22 cellular contexts compared by ENCODE assay signal in the genomic region with DNA sequence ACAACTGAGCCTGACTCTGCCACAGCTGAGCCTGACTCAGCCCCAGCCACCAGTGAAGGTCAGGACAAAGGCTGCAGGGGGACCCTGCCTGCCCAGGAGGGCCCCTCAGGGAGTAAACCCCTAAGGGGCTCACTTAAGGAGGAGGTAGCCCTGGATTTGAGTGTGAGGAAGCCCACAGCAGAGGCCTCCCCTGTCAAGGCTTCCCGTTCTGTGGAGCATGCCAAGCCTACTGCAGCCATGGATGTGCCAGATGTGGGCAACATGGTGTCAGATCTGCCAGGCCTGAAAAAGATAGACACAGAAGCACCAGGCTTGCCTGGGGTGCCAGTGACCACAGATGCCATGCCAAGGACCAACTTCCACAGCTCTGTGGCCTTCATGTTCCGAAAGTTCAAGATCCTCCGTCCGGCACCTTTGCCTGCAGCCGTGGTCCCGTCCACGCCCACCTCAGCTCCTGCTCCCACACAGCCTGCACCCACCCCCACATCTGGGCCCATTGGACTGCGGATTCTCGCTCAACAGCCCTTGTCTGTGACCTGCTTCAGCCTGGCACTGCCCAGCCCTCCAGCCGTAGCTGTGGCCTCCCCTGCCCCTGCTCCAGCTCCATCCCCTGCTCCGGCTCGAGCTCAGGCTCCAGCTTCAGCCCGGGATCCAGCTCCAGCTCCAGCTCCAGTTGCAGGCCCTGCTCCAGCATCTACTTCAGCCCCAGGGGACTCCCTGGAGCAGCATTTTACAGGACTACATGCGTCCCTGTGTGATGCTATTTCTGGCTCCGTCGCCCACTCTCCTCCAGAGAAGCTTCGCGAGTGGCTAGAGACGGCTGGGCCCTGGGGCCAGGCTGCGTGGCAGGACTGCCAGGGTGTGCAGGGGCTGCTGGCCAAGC. TPM values are rescaled to one million over a fixed set of nuclear protein-coding genes. Genes with fewer than 3 reads are reported as not detected.
DNase-seq lines count a peak whose midpoint lies in the region; ATAC-seq, FAIRE-seq and TF ChIP-seq lines count a peak whose summit lies in the region.
"Had no signal": no experiment of that assay in that cellular context is flagged by ENCODE, and none has a peak within 500 bp of the region (broad histone marks: within the 10 kb centered on the region; RNA-seq: fewer than 3 reads in every experiment).

No MANE protein-coding gene starts in this region.

- H4K20me1 ChIP-seq in GM12878 (ENCODE audit: control insufficient read depth, insufficient read depth), result peaks cover 71% of the 10 kb centered on the region

- no peak overlapping the region for H3K14ac ChIP-seq in mesenchymal stem cell (ENCODE audit: low read length in 2 of 2)

- CTCF ChIA-PET in activated CD4-positive, alpha-beta T cell treated with anti-CD3 and anti-CD28 coated beads, Interleukin-2, amount 10 ng/mL, durations not matched to agents 7 days and 5 days (lab: Charles Lee), result interaction anchor here (2.0 to 3.2 kb wide), 5 partner anchors 9 to 178 kb away, joined by 7 to 16 read pairs (median 8); no protein-coding TSS in a partner anchor
- CTCF ChIA-PET in activated CD4-positive, alpha-beta T cell treated with anti-CD3 and anti-CD28 coated beads for 36 hours (lab: Charles Lee), result interaction anchor here (1.4 to 2.6 kb wide), 2 partner anchors 98 to 179 kb away, joined by 4 to 7 read pairs; no protein-coding TSS in a partner anchor
- CTCF ChIA-PET in GM12878 (lab: Yijun Ruan, JAX) (interaction anchor here (1.0 to 7.5 kb wide), 4 partner anchors 178 to 595 kb away, joined by 3 to 95 read pairs (median 3); partner anchors contain the start of gene PPCDC), Caco-2 (lab: Charles Lee) (interaction anchor here (1.2 kb wide), 1 partner anchor 179 kb away, joined by 3 read pairs; no protein-coding TSS in a partner anchor)

- H3K4me3 ChIP-seq in GM12878, result peak overlapping the region; percentile 60
- no peak overlapping the region for H3K4me3 ChIP-seq in mesenchymal stem cell (ENCODE audit: insufficient read depth in 1 of 2, low read depth in 1 of 2, low read length in 2 of 2)
- H3K4me3 ChIP-seq in Caco-2 (ENCODE audit: low read depth, low read length), result no peak overlapping the region
- H3K4me3 ChIP-seq in small intestine (ENCODE audit: low read depth in 1 of 2, low read length in 2 of 2), result no peak overlapping the region

- no peak overlapping the region for H4K8ac ChIP-seq in mesenchymal stem cell (ENCODE audit: low read length)

- peaks cover 35% of the 10 kb centered on the region for H3K36me3 Mint-ChIP-seq in activated CD4-positive, alpha-beta T cell treated with anti-CD3 and anti-CD28 coated beads, Interleukin-2, amount 10 ng/mL, durations not matched to agents 7 days and 5 days (ENCODE audit: low read depth)
- H3K36me3 Mint-ChIP-seq in activated CD4-positive, alpha-beta T cell treated with anti-CD3 and anti-CD28 coated beads for 36 hours (ENCODE audit: low read depth), result peaks cover 34% of the 10 kb centered on the region
- H3K36me3 Mint-ChIP-seq in Caco-2 (ENCODE audit: insufficient read depth, unreplicated experiment), result peaks cover 71% of the 10 kb centered on the region

- H3K9me3 Mint-ChIP-seq in activated CD4-positive, alpha-beta T cell treated with anti-CD3 and anti-CD28 coated beads, Interleukin-2, amount 10 ng/mL, durations not matched to agents 7 days and 5 days, result no peaks in the 10 kb centered on the region
- no peaks in the 10 kb centered on the region for H3K9me3 Mint-ChIP-seq in activated CD4-positive, alpha-beta T cell treated with anti-CD3 and anti-CD28 coated beads for 36 hours (ENCODE audit: low read depth)
- H3K9me3 Mint-ChIP-seq in Caco-2 (ENCODE audit: unreplicated experiment), result no peaks in the 10 kb centered on the region

- FAIRE-seq in GM12878 (lab: Jason Lieb, UNC), result no peak
- no peak for FAIRE-seq in small intestine (lab: Jason Lieb, UNC)
- FAIRE-seq: GM19239, H54, HTR-8/SVneo had no signal

- TF ChIP-seq CTCF in GM12878 (IDR thresholded peaks at IDR 0.05 in 2 of 3, conservative IDR thresholded peaks at IDR 0.05 in 1 of 3; ENCODE audit: control insufficient read depth in 2 of 3, extremely low read depth in 1 of 3, insufficient read depth in 1 of 3, low read depth in 3 of 3, low read length in 3 of 3) (no peak), Caco-2 (IDR thresholded peaks at IDR 0.05; ENCODE audit: insufficient read depth in 1 of 2, low read depth in 1 of 2, low read length in 1 of 2, severe bottlenecking in 1 of 2, unreplicated experiment in 1 of 2) (no peak)

- no peak for TF ChIP-seq RAD21 in GM12878 (IDR thresholded peaks at IDR 0.05; ENCODE audit: insufficient read depth, low read depth, low read length)

- H3K18ac ChIP-seq in mesenchymal stem cell (ENCODE audit: low read depth in 1 of 2, low read length in 2 of 2), result no peak overlapping the region

- SMC1A ChIA-PET in GM12878 (lab: Charles Lee; ENCODE audit: uncharacterized antibody, unreplicated experiment), result interaction anchor here (0.8 to 5.0 kb wide), 4 partner anchors 72 to 182 kb away, joined by 3 to 21 read pairs (median 4); no protein-coding TSS in a partner anchor

- no peak overlapping the region for H2BK15ac ChIP-seq in mesenchymal stem cell (ENCODE audit: low read depth, poor library complexity, severe bottlenecking)

- H3K79me1 ChIP-seq in mesenchymal stem cell (replicated peaks; ENCODE audit: low read length, poor library complexity, severe bottlenecking), result peaks cover 4% of the 10 kb centered on the region

- peak; percentile 34 for TF ChIP-seq POLR2A in GM18505 (IDR thresholded peaks at IDR 0.05; ENCODE audit: borderline replicate concordance, extremely low read depth, insufficient read depth, insufficient read length)
- TF ChIP-seq POLR2A in GM12878 (IDR thresholded peaks at IDR 0.05; ENCODE audit: low read depth, low read length), result peak; percentile 46

- H2BK5ac ChIP-seq in mesenchymal stem cell (ENCODE audit: low read depth, low read length, poor library complexity, severe bottlenecking), result no peak overlapping the region

- POLR2A ChIA-PET in activated CD4-positive, alpha-beta T cell treated with anti-CD3 and anti-CD28 coated beads, Interleukin-2, amount 10 ng/mL, durations not matched to agents 7 days and 5 days (lab: Charles Lee), result no interaction called here
- POLR2A ChIA-PET in activated CD4-positive, alpha-beta T cell treated with anti-CD3 and anti-CD28 coated beads for 36 hours (lab: Charles Lee), result interaction anchor here (0.6 kb wide), 2 partner anchors 152 to 440 kb away, joined by 3 read pairs; partner anchors contain the start of gene SNX33
- POLR2A ChIA-PET in GM12878 (lab: Charles Lee), result interaction anchor here (0.8 to 1.9 kb wide), 2 partner anchors 11 to 162 kb away, joined by 3 to 6 read pairs; no protein-coding TSS in a partner anchor
- POLR2A ChIA-PET in Caco-2 (lab: Charles Lee), result interaction anchor here (0.5 kb wide), 1 partner anchor 120 kb away, joined by 6 read pairs; no protein-coding TSS in a partner anchor

- peaks cover 41% of the 10 kb centered on the region for H3K4me1 Mint-ChIP-seq in activated CD4-positive, alpha-beta T cell treated with anti-CD3 and anti-CD28 coated beads, Interleukin-2, amount 10 ng/mL, durations not matched to agents 7 days and 5 days
- peaks cover 27% of the 10 kb centered on the region for H3K4me1 Mint-ChIP-seq in activated CD4-positive, alpha-beta T cell treated with anti-CD3 and anti-CD28 coated beads for 36 hours
- H3K4me1 Mint-ChIP-seq in Caco-2 (ENCODE audit: low read depth, unreplicated experiment), result peaks cover 13% of the 10 kb centered on the region

- in situ Hi-C loops in GM12878 (cut with MboI), result no loop called here

- BruUV-seq in GM12878 (replicated peaks; lab: Mats Ljungman, UMichigan) (no TSS peak), Caco-2 (replicated peaks; lab: Mats Ljungman, UMichigan) (no TSS peak)

- intact Hi-C loops in activated CD4-positive, alpha-beta T cell treated with anti-CD3 and anti-CD28 coated beads for 36 hours (cut with DNase I, micrococcal nuclease), result loop anchor here (10.0 kb wide), 4 partner anchors 333 to 1213 kb away; partner anchors contain the start of genes CSK (in 1 of the 2), IMP3 (in 1 of the 2), PML (in 1 of the 2) and SCAMP2 (in 1 of the 2)
- intact Hi-C loops in GM12878 (cut with micrococcal nuclease; ENCODE audit: unreplicated experiment) (no loop called here), Caco-2 (cut with micrococcal nuclease; ENCODE audit: unreplicated experiment) (no loop called here)

- no peak overlapping the region for H3K4me3 Mint-ChIP-seq in activated CD4-positive, alpha-beta T cell treated with anti-CD3 and anti-CD28 coated beads, Interleukin-2, amount 10 ng/mL, durations not matched to agents 7 days and 5 days
- H3K4me3 Mint-ChIP-seq in activated CD4-positive, alpha-beta T cell treated with anti-CD3 and anti-CD28 coated beads for 36 hours, result no peak overlapping the region
- H3K4me3 Mint-ChIP-seq in Caco-2 (ENCODE audit: unreplicated experiment), result no peak overlapping the region

- peaks cover 98% of the 10 kb centered on the region for H3K79me2 ChIP-seq in GM12878 (ENCODE audit: control insufficient read depth, insufficient read depth, low read length)

- RAD21 ChIA-PET in GM12878 (lab: Charles Lee; ENCODE audit: unreplicated experiment), result interaction anchor here (0.8 to 3.0 kb wide), 4 partner anchors 12 to 178 kb away, joined by 3 to 13 read pairs (median 3); no protein-coding TSS in a partner anchor

- H3K27me3 Mint-ChIP-seq in activated CD4-positive, alpha-beta T cell treated with anti-CD3 and anti-CD28 coated beads, Interleukin-2, amount 10 ng/mL, durations not matched to agents 7 days and 5 days, result no peaks in the 10 kb centered on the region
- no peaks in the 10 kb centered on the region for H3K27me3 Mint-ChIP-seq in activated CD4-positive, alpha-beta T cell treated with anti-CD3 and anti-CD28 coated beads for 36 hours
- no peaks in the 10 kb centered on the region for H3K27me3 Mint-ChIP-seq in Caco-2 (ENCODE audit: insufficient read depth, unreplicated experiment)

- no peak overlapping the region for H2AFZ ChIP-seq in GM12878 (ENCODE audit: control insufficient read depth, low read depth, low read length)
- no peak overlapping the region for H2AFZ ChIP-seq in mesenchymal stem cell (ENCODE audit: low read depth, low read length)

- H3K4me2 ChIP-seq in GM12878 (ENCODE audit: control insufficient read depth, insufficient read depth) (peak overlapping the region; percentile 64), mesenchymal stem cell (ENCODE audit: low read length, poor library complexity, severe bottlenecking) (no peak overlapping the region)

- H2AK5ac ChIP-seq in mesenchymal stem cell (ENCODE audit: low read length, severe bottlenecking), result no peak overlapping the region

- H3K9ac ChIP-seq in GM12878 (ENCODE audit: control insufficient read depth, insufficient read depth, low read length), result no peak overlapping the region
- no peak overlapping the region for H3K9ac ChIP-seq in mesenchymal stem cell (ENCODE audit: low read length)

- no peak overlapping the region for H3K4ac ChIP-seq in mesenchymal stem cell (ENCODE audit: low read depth in 1 of 2, low read length in 2 of 2)

- no peak for DNase-seq in activated CD4-positive, alpha-beta T cell treated with anti-CD3 and anti-CD28 coated beads, Interleukin-2, amount 10 ng/mL, durations not matched to agents 7 days and 5 days
- DNase-seq in activated CD4-positive, alpha-beta T cell treated with anti-CD3 and anti-CD28 coated beads for 36 hours, result no peak
- DNase-seq in GM12878 (ENCODE audit: low read depth, low spot score) (no peak), mesenchymal stem cell (no peak), Caco-2 (no peak), small intestine (no peak)
- DNase-seq: 8988T, DMS 273 treated with DMSO at 0.1 percent for 48 hours, GDM1, NCI-H187 treated with DMSO at 0.1 percent for 48 hours, NCI-H748 treated with DMSO at 0.1 percent for 48 hours, PC-3 had no signal

- peak overlapping the region; percentile 41 for H3K27ac Mint-ChIP-seq in activated CD4-positive, alpha-beta T cell treated with anti-CD3 and anti-CD28 coated beads, Interleukin-2, amount 10 ng/mL, durations not matched to agents 7 days and 5 days
- H3K27ac Mint-ChIP-seq in activated CD4-positive, alpha-beta T cell treated with anti-CD3 and anti-CD28 coated beads for 36 hours, result no peak overlapping the region
- no peak overlapping the region for H3K27ac Mint-ChIP-seq in Caco-2 (ENCODE audit: unreplicated experiment)

- H3K36me3 ChIP-seq in GM12878 (ENCODE audit: control insufficient read depth in 2 of 2, insufficient read depth in 2 of 2, low read length in 1 of 2) (peaks cover 65 to 73% of the 10 kb centered on the region in 2 experiments), mesenchymal stem cell (ENCODE audit: control insufficient read depth in 1 of 2, insufficient read depth in 2 of 2, low read depth in 1 of 2, low read length in 2 of 2) (peaks cover 56 to 66% of the 10 kb centered on the region in 2 experiments), Caco-2 (ENCODE audit: control insufficient read depth, insufficient read depth, low read length) (peaks cover 3% of the 10 kb centered on the region), small intestine (ENCODE audit: control insufficient read depth in 2 of 2, insufficient read depth in 2 of 2, low read length in 2 of 2) (peaks cover 10 to 22% of the 10 kb centered on the region in 2 donors)

- ATAC-seq in activated CD4-positive, alpha-beta T cell treated with anti-CD3 and anti-CD28 coated beads for 36 hours, result no peak
- ATAC-seq in GM18505 (IDR thresholded peaks at IDR 0.05; ENCODE audit: unreplicated experiment) (no peak), GM12878 (no peak), GM18519 (IDR thresholded peaks at IDR 0.05; ENCODE audit: low FRiP score, unreplicated experiment) (no peak)
- ATAC-seq: PC-3 had no signal

- 92% methylated on average over 20 of the region's 20 CpGs for WGBS in GM12878 (ENCODE audit: insufficient coverage, insufficient replicate concordance, low lambda C conversion rate, missing lambda C conversion rate)
- 96% methylated on average over 20 of the region's 20 CpGs for WGBS in mesenchymal stem cell
- 88 to 95% (median 90%) methylated on average over 19 to 20 of the region's 20 CpGs for WGBS in small intestine, 3 donors

- H3K9me3 ChIP-seq in GM12878 (replicated peaks; ENCODE audit: control insufficient read depth, insufficient read depth, low read length), result no peaks in the 10 kb centered on the region
- H3K9me3 ChIP-seq in mesenchymal stem cell (ENCODE audit: control insufficient read depth, low read length), result no peaks in the 10 kb centered on the region
- no peaks in the 10 kb centered on the region for H3K9me3 ChIP-seq in Caco-2
- no peaks in the 10 kb centered on the region for H3K9me3 ChIP-seq in small intestine (ENCODE audit: control insufficient read depth, low read depth)

- no peak for TF ChIP-seq EP300 in GM12878 (IDR thresholded peaks at IDR 0.05; ENCODE audit: borderline replicate concordance in 1 of 2, control insufficient read depth in 1 of 2, low read depth in 2 of 2, low read length in 2 of 2)

- H2BK12ac ChIP-seq in mesenchymal stem cell (ENCODE audit: low read length in 2 of 2), result no peak overlapping the region

- no peaks in the 10 kb centered on the region for H3K27me3 ChIP-seq in GM12878 (replicated peaks in 1 of 2; ENCODE audit: control insufficient read depth in 2 of 2, insufficient read depth in 2 of 2, low read length in 1 of 2)
- no peaks in the 10 kb centered on the region for H3K27me3 ChIP-seq in mesenchymal stem cell (ENCODE audit: control insufficient read depth in 1 of 2, insufficient read depth in 1 of 2, low read length in 2 of 2)
- H3K27me3 ChIP-seq in Caco-2 (replicated peaks; ENCODE audit: control insufficient read depth, insufficient read depth, low read length), result no peaks in the 10 kb centered on the region
- H3K27me3 ChIP-seq in small intestine (ENCODE audit: control insufficient read depth in 2 of 2, insufficient read depth in 2 of 2, low read length in 2 of 2), result no peaks in the 10 kb centered on the region

- no peak overlapping the region for H3K27ac ChIP-seq in GM12878 (ENCODE audit: control insufficient read depth, insufficient read depth)
- H3K27ac ChIP-seq in mesenchymal stem cell (ENCODE audit: low read length, poor library complexity, severe bottlenecking), result no peak overlapping the region
- H3K27ac ChIP-seq in small intestine (ENCODE audit: low read depth in 1 of 2, low read length in 1 of 2), result no peak overlapping the region
- H3K27ac ChIP-seq: HL-60 had no signal

- H3K4me1 ChIP-seq in GM12878 (ENCODE audit: control insufficient read depth, insufficient read depth, low read length) (peaks cover 19% of the 10 kb centered on the region), mesenchymal stem cell (ENCODE audit: control insufficient read depth, insufficient read depth, low read depth, low read length) (peaks cover 16% of the 10 kb centered on the region), Caco-2 (peaks cover 19% of the 10 kb centered on the region), small intestine (ENCODE audit: control insufficient read depth in 2 of 2, insufficient read depth in 1 of 2, low read depth in 1 of 2, low read length in 1 of 2) (no peaks in the 10 kb centered on the region)

- no peak overlapping the region for H2BK120ac ChIP-seq in mesenchymal stem cell (ENCODE audit: low read depth, low read length)

- no peak overlapping the region for H3K23ac ChIP-seq in mesenchymal stem cell (ENCODE audit: low read length in 2 of 2)

- peak overlapping the region; percentile 8 for H4K91ac ChIP-seq in mesenchymal stem cell (ENCODE audit: low read length)

RNA-seq across cellular contexts. Expression of gene C15orf39, which starts 6.2 kb away (rescaled TPM):
- total RNA-seq in activated CD4-positive, alpha-beta T cell treated with anti-CD3 and anti-CD28 coated beads, Interleukin-2, amount 10 ng/mL, durations not matched to agents 7 days and 5 days, result 10 to 100 TPM; 47.0 to 48.6 TPM
- 10 to 100 TPM; 18.6 to 25.1 TPM for total RNA-seq in activated CD4-positive, alpha-beta T cell treated with anti-CD3 and anti-CD28 coated beads for 36 hours
- total RNA-seq in GM12878 (2013; cell fraction: nucleolus; rRNA removed), result 108 and 121 TPM in 2 replicates
- total RNA-seq in GM12878 (2014; rRNA removed), result 38.5 and 48.8 TPM in 2 replicates
- total RNA-seq in GM12878 (2014; rRNA removed; fragmentation: Illumina TruSeq; extraction: Trizol), result 15.2 and 18.1 TPM in 2 replicates
- total RNA-seq in GM12878 (2021), result 128 and 139 TPM in 2 replicates
- polyA plus RNA-seq in GM12878 (2011; ENCODE audit: low read depth), result 33.7 TPM
- 3.2 and 10.2 TPM in 2 replicates for polyA plus RNA-seq in GM12878 (2011; rRNA removed)
- 15.1 and 18.0 TPM in 2 replicates for polyA plus RNA-seq in GM12878 (2011; cell fraction: cytosol; rRNA removed)
- polyA plus RNA-seq in GM12878 (2011; cell fraction: nucleus; rRNA removed), result 44.7 and 61.7 TPM in 2 replicates
- 64.9 and 75.4 TPM in 2 replicates for polyA plus RNA-seq in GM12878 (2012)
- polyA plus RNA-seq in GM12878 (2014; fragmentation: Illumina TruSeq; extraction: Trizol), result 10.5 and 31.2 TPM in 2 replicates
- 1 to 10 TPM; 2.3 to 4.9 TPM for polyA plus RNA-seq in GM12878 (2014; fragmentation: Nextera tagmentation; extraction: Ambion mirVana)
- 40.6 and 54.3 TPM in 2 replicates for polyA plus RNA-seq in GM12878 (2014; rRNA removed)
- polyA plus RNA-seq in GM12878 (2016; fragmentation: Nextera tagmentation; extraction: Ambion mirVana), result 10 to 100 TPM; 34.7 to 39.0 TPM
- polyA minus RNA-seq in GM12878 (2011; rRNA and poly(A)+ RNA removed), result 29.1 and 50.3 TPM in 2 replicates
- polyA minus RNA-seq in GM12878 (2011; cell fraction: cytosol; rRNA and poly(A)+ RNA removed), result 37.0 and 37.7 TPM in 2 replicates
- 39.8 and 79.0 TPM in 2 replicates for polyA minus RNA-seq in GM12878 (2011; cell fraction: nucleus; rRNA and poly(A)+ RNA removed)
- polyA plus RNA-seq in mesenchymal stem cell (2013, experiment 1 of 2), result 12.4 TPM
- 12.2 TPM for polyA plus RNA-seq in mesenchymal stem cell (2013, experiment 2 of 2)
- 48.2 and 56.8 TPM in 2 replicates for total RNA-seq in Caco-2 (2022)
- 10 to 100 TPM in 1 of 3 donors, 1 to 10 TPM in 2; 6.5 to 16.9 (median 6.9) TPM for polyA plus RNA-seq in small intestine

RNA-seq across cellular contexts. Expression of gene GOLGA6C, which starts 50.3 kb away (rescaled TPM):
- total RNA-seq in activated CD4-positive, alpha-beta T cell treated with anti-CD3 and anti-CD28 coated beads, Interleukin-2, amount 10 ng/mL, durations not matched to agents 7 days and 5 days, result not detected
- total RNA-seq in activated CD4-positive, alpha-beta T cell treated with anti-CD3 and anti-CD28 coated beads for 36 hours, result not detected
- total RNA-seq in GM12878 (2013; cell fraction: nucleolus; rRNA removed), result not detected in 2 replicates
- total RNA-seq in GM12878 (2014; rRNA removed) (not detected in 2 replicates), GM12878 (2014; rRNA removed; fragmentation: Illumina TruSeq; extraction: Trizol) (not detected in 2 replicates), GM12878 (2021) (not detected in 2 replicates), Caco-2 (2022) (not detected in 2 replicates)
- polyA plus RNA-seq in GM12878 (2011; ENCODE audit: low read depth), result not detected
- polyA plus RNA-seq in GM12878 (2011; rRNA removed) (not detected in 2 replicates), GM12878 (2014; fragmentation: Illumina TruSeq; extraction: Trizol) (not detected in 2 replicates), GM12878 (2014; fragmentation: Nextera tagmentation; extraction: Ambion mirVana) (not detected), GM12878 (2014; rRNA removed) (not detected in 2 replicates), GM12878 (2016; fragmentation: Nextera tagmentation; extraction: Ambion mirVana) (not detected), small intestine (not detected)
- polyA plus RNA-seq in GM12878 (2011; cell fraction: cytosol; rRNA removed), result 0.03 TPM in 1 of 2 replicates, not detected in the other
- polyA plus RNA-seq in GM12878 (2011; cell fraction: nucleus; rRNA removed), result not detected in 2 replicates
- 0.08 TPM in 1 of 2 replicates, not detected in the other for polyA plus RNA-seq in GM12878 (2012)
- not detected in 2 replicates for polyA minus RNA-seq in GM12878 (2011; rRNA and poly(A)+ RNA removed)
- not detected in 2 replicates for polyA minus RNA-seq in GM12878 (2011; cell fraction: cytosol; rRNA and poly(A)+ RNA removed)
- polyA minus RNA-seq in GM12878 (2011; cell fraction: nucleus; rRNA and poly(A)+ RNA removed), result not detected in 2 replicates
- not detected for polyA plus RNA-seq in mesenchymal stem cell (2013, experiment 1 of 2)
- not detected for polyA plus RNA-seq in mesenchymal stem cell (2013, experiment 2 of 2)
- total RNA-seq: LHCN-M2, NCI-H460, PC-3, SK-MEL-5 had no signal
- polyA plus RNA-seq: BJ had no signal

Comparison
In these comparisons a context has a peak if more than half of its experiments do, and no peak if none do; other contexts are left out.
1. intact Hi-C loops: an anchor here in activated CD4-positive, alpha-beta T cell treated with anti-CD3 and anti-CD28 coated beads for 36 hours (10.0 kb wide); none called in GM12878 and Caco-2.